21 cellular contexts compared by ENCODE assay signal in genomic region chr6:148954461-148954860, GRCh38.
"Had no signal": no experiment of that assay in that cellular context is flagged by ENCODE, and none has a peak within 500 bp of the region (broad histone marks: within the 10 kb centered on the region; RNA-seq: fewer than 3 reads in every experiment).

No MANE protein-coding gene starts in this region.

- H3K9me3 ChIP-seq: SK-N-SH had no signal

- H3K9ac ChIP-seq: SK-N-SH had no signal

- H3K27ac ChIP-seq: HL-60 had no signal

- H3K4me2 ChIP-seq: SK-N-SH had no signal

- DNase-seq: IMR-90, Karpas-422, KG1, MM.1S, NCI-H1436, NCI-H187, NCI-H2029, NCI-H2081 treated with DMSO at 0.1 percent for 48 hours, NCI-H2171, NCI-H226, NCI-H446, NCI-H510A, NCI-H524 treated with DMSO at 0.1 percent for 48 hours, NCI-H69, NCI-H774, Right ventricle myocardium superior, RPMI8226, SIG-M5, SK-N-SH had no signal

- FAIRE-seq: RCC 7860 had no signal
